In genomic region chr5:112974901-112975300, GRCh38 we compare ENCODE assay signal across 19 cellular contexts. TPM values are rescaled to one million over a fixed set of nuclear protein-coding genes. Genes with fewer than 3 reads are reported as not detected.
A peak's percentile ranks its signal among the peaks of the same experiment; 100 is the strongest.
DNase-seq lines count a peak whose midpoint lies in the region; ATAC-seq and TF ChIP-seq lines count a peak whose summit lies in the region.
"Had no signal": no experiment of that assay in that cellular context is flagged by ENCODE, and none has a peak within 500 bp of the region (broad histone marks: within the 10 kb centered on the region; RNA-seq: fewer than 3 reads in every experiment).

No MANE protein-coding gene starts in this region.

- CTCF ChIA-PET in CD8-positive, alpha-beta memory T cell (lab: Charles Lee), result interaction anchor here (0.7 to 1.8 kb wide), 3 partner anchors 21 to 53 kb away, joined by 3 to 14 read pairs (median 3); partner anchors contain the start of gene REEP5

- H3K4me1 ChIP-seq in CD8-positive, alpha-beta memory T cell (ENCODE audit: insufficient read depth, low read length), result peaks cover 31% of the 10 kb centered on the region

- H3K9me3 Mint-ChIP-seq in CD8-positive, alpha-beta memory T cell, result no peaks in the 10 kb centered on the region
- no peaks in the 10 kb centered on the region for H3K9me3 Mint-ChIP-seq in activated T-helper 1 cell treated with anti-CD3 and anti-CD28 coated beads, Interleukin-12 subunit alpha, Interleukin-12 subunit beta, Interleukin-2, Interleukin-4 antibody, amounts not matched to agents 30 ng/mL and 10 ng/mL and 1 ng/mL, durations not matched to agents 14 hours and 24 hours and 36 hours
- H3K9me3 Mint-ChIP-seq in glutamatergic neuron (ENCODE audit: unreplicated experiment), result peaks cover 30% of the 10 kb centered on the region

- H3K4me3 ChIP-seq in AG10803 (ENCODE audit: low read length) (no peak overlapping the region), lower leg skin (ENCODE audit: low read depth, poor library complexity, severe bottlenecking) (no peak overlapping the region)
- no peak overlapping the region for H3K4me3 ChIP-seq in CD8-positive, alpha-beta memory T cell (ENCODE audit: low read length)
- H3K4me3 ChIP-seq: adrenal gland, cardiac muscle cell, testis had no signal

- peak overlapping the region; percentile 84 for H3K27ac ChIP-seq in CD8-positive, alpha-beta memory T cell (ENCODE audit: low read depth, low read length)
- H3K27ac ChIP-seq: adrenal gland had no signal

- peaks cover 0 to 2% of the 10 kb centered on the region in 2 donors for H3K27me3 Mint-ChIP-seq in CD8-positive, alpha-beta memory T cell
- no peaks in the 10 kb centered on the region for H3K27me3 Mint-ChIP-seq in activated T-helper 1 cell treated with anti-CD3 and anti-CD28 coated beads, Interleukin-12 subunit alpha, Interleukin-12 subunit beta, Interleukin-2, Interleukin-4 antibody, amounts not matched to agents 30 ng/mL and 10 ng/mL and 1 ng/mL, durations not matched to agents 14 hours and 24 hours and 36 hours (ENCODE audit: insufficient read depth)
- peaks cover 20% of the 10 kb centered on the region for H3K27me3 Mint-ChIP-seq in glutamatergic neuron (ENCODE audit: unreplicated experiment)

- TF ChIP-seq CTCF in AG10803 (conservative IDR thresholded peaks at IDR 0.05; ENCODE audit: low read length) (no peak), glutamatergic neuron (IDR thresholded peaks at IDR 0.05; ENCODE audit: partially characterized antibody, unreplicated experiment) (no peak), lower leg skin (IDR thresholded peaks at IDR 0.05) (no peak)

- no peak for TF ChIP-seq POLR2A in lower leg skin (IDR thresholded peaks at IDR 0.05)

- no peak for ATAC-seq in left lobe of liver
- ATAC-seq: left colon had no signal

- intact Hi-C loops in activated T-helper 1 cell treated with anti-CD3 and anti-CD28 coated beads, Interleukin-12 subunit alpha, Interleukin-12 subunit beta, Interleukin-2, Interleukin-4 antibody, amounts not matched to agents 30 ng/mL and 10 ng/mL and 1 ng/mL, durations not matched to agents 14 hours and 24 hours and 36 hours (cut with micrococcal nuclease), result loop anchor here (5.0 kb wide), 2 partner anchors 317 to 813 kb away; no protein-coding TSS in a partner anchor
- intact Hi-C loops in lower leg skin (cut with DNase I; ENCODE audit: low total_unique reads), result no loop called here

- H3K27ac Mint-ChIP-seq in CD8-positive, alpha-beta memory T cell, result peak overlapping the region in 2 of 8 donors; percentile 95 to 97
- peak overlapping the region; percentile 93 for H3K27ac Mint-ChIP-seq in activated T-helper 1 cell treated with anti-CD3 and anti-CD28 coated beads, Interleukin-12 subunit alpha, Interleukin-12 subunit beta, Interleukin-2, Interleukin-4 antibody, amounts not matched to agents 30 ng/mL and 10 ng/mL and 1 ng/mL, durations not matched to agents 14 hours and 24 hours and 36 hours
- peak overlapping the region; percentile 97 for H3K27ac Mint-ChIP-seq in glutamatergic neuron (ENCODE audit: unreplicated experiment)

- no peaks in the 10 kb centered on the region for H3K27me3 ChIP-seq in CD8-positive, alpha-beta memory T cell (ENCODE audit: insufficient read depth, low read length, poor library complexity, severe bottlenecking)
- H3K27me3 ChIP-seq: adrenal gland, cardiac muscle cell, dorsolateral prefrontal cortex, testis had no signal

- H3K4me3 Mint-ChIP-seq in CD8-positive, alpha-beta memory T cell, result peak overlapping the region in 3 of 7 donors; percentile 93 to 99 (median 97)
- no peak overlapping the region for H3K4me3 Mint-ChIP-seq in activated T-helper 1 cell treated with anti-CD3 and anti-CD28 coated beads, Interleukin-12 subunit alpha, Interleukin-12 subunit beta, Interleukin-2, Interleukin-4 antibody, amounts not matched to agents 30 ng/mL and 10 ng/mL and 1 ng/mL, durations not matched to agents 14 hours and 24 hours and 36 hours
- peak overlapping the region; percentile 99 for H3K4me3 Mint-ChIP-seq in glutamatergic neuron (ENCODE audit: unreplicated experiment)

- H3K36me3 ChIP-seq in CD8-positive, alpha-beta memory T cell (ENCODE audit: insufficient read depth, low read length), result no peaks in the 10 kb centered on the region
- H3K36me3 ChIP-seq: adrenal gland, cardiac muscle cell had no signal

- H3K4me1 Mint-ChIP-seq in CD8-positive, alpha-beta memory T cell, result peaks cover 28 to 39% (median 37%) of the 10 kb centered on the region in 3 donors
- H3K4me1 Mint-ChIP-seq in activated T-helper 1 cell treated with anti-CD3 and anti-CD28 coated beads, Interleukin-12 subunit alpha, Interleukin-12 subunit beta, Interleukin-2, Interleukin-4 antibody, amounts not matched to agents 30 ng/mL and 10 ng/mL and 1 ng/mL, durations not matched to agents 14 hours and 24 hours and 36 hours (ENCODE audit: low read depth), result peaks cover 26% of the 10 kb centered on the region
- H3K4me1 Mint-ChIP-seq in glutamatergic neuron (ENCODE audit: low read depth, unreplicated experiment), result peaks cover 17% of the 10 kb centered on the region

- DNase-seq in AG10803 (ENCODE audit: low read depth) (peak; percentile 33), glutamatergic neuron (no peak), lower leg skin (ENCODE audit: low spot score in 2 of 2) (no peak), mucosa of gallbladder (ENCODE audit: low spot score) (no peak), left lobe of liver (ENCODE audit: low spot score) (no peak)
- DNase-seq in CD8-positive, alpha-beta memory T cell, result no peak
- no peak for DNase-seq in activated T-helper 1 cell treated with anti-CD3 and anti-CD28 coated beads, Interleukin-12 subunit alpha, Interleukin-12 subunit beta, Interleukin-2, Interleukin-4 antibody, amounts not matched to agents 30 ng/mL and 10 ng/mL and 1 ng/mL, durations not matched to agents 14 hours and 24 hours and 36 hours (ENCODE audit: low spot score)
- DNase-seq: adrenal gland, Calu3, dorsolateral prefrontal cortex, erythroblast, KBM-7, left colon, midbrain, NCI-H187 treated with DMSO at 0.1 percent for 48 hours, retina, RPMI8226, testis had no signal

- no peaks in the 10 kb centered on the region for H3K9me3 ChIP-seq in CD8-positive, alpha-beta memory T cell (ENCODE audit: low read length)
- H3K9me3 ChIP-seq: adrenal gland, testis had no signal

- 52 to 73% methylated on average over 1 of the region's 1 CpG for WGBS in lower leg skin, 2 donors

- H3K36me3 Mint-ChIP-seq in CD8-positive, alpha-beta memory T cell, result peaks cover 0 to 17% (median 0%) of the 10 kb centered on the region in 3 donors
- H3K36me3 Mint-ChIP-seq in activated T-helper 1 cell treated with anti-CD3 and anti-CD28 coated beads, Interleukin-12 subunit alpha, Interleukin-12 subunit beta, Interleukin-2, Interleukin-4 antibody, amounts not matched to agents 30 ng/mL and 10 ng/mL and 1 ng/mL, durations not matched to agents 14 hours and 24 hours and 36 hours (ENCODE audit: low read depth), result peaks cover 2% of the 10 kb centered on the region
- peaks cover 3% of the 10 kb centered on the region for H3K36me3 Mint-ChIP-seq in glutamatergic neuron (ENCODE audit: unreplicated experiment)

- POLR2A ChIA-PET in CD8-positive, alpha-beta memory T cell (lab: Charles Lee), result interaction anchor here (2.3 kb wide), 1 partner anchor 52 kb away, joined by 21 read pairs; the partner anchor contains the start of gene REEP5

RNA-seq across cellular contexts. Expression of gene DCP2, which starts 1.7 kb away (rescaled TPM):
- total RNA-seq in CD8-positive, alpha-beta memory T cell, result 10 to 100 TPM; 54.5 to 61.5 TPM
- polyA plus RNA-seq in CD8-positive, alpha-beta memory T cell, result 59.5 TPM
- 78.9 and 82.5 TPM in 2 replicates for total RNA-seq in activated T-helper 1 cell treated with anti-CD3 and anti-CD28 coated beads, Interleukin-12 subunit alpha, Interleukin-12 subunit beta, Interleukin-2, Interleukin-4 antibody, amounts not matched to agents 30 ng/mL and 10 ng/mL and 1 ng/mL, durations not matched to agents 14 hours and 24 hours and 36 hours
- total RNA-seq in glutamatergic neuron (ENCODE audit: unreplicated experiment), result 117 TPM
- total RNA-seq in lower leg skin, result 10 to 100 TPM; 20.7 to 27.3 (median 22.1) TPM
- 42.5 TPM for total RNA-seq in mucosa of gallbladder
- 16.7 TPM for total RNA-seq in left lobe of liver

RNA-seq across cellular contexts. Expression of gene REEP5, which starts 52.9 kb away (rescaled TPM):
- total RNA-seq in CD8-positive, alpha-beta memory T cell, result 10 to 100 TPM; 63.5 to 74.0 TPM
- 121 TPM for polyA plus RNA-seq in CD8-positive, alpha-beta memory T cell
- 77.5 and 77.9 TPM in 2 replicates for total RNA-seq in activated T-helper 1 cell treated with anti-CD3 and anti-CD28 coated beads, Interleukin-12 subunit alpha, Interleukin-12 subunit beta, Interleukin-2, Interleukin-4 antibody, amounts not matched to agents 30 ng/mL and 10 ng/mL and 1 ng/mL, durations not matched to agents 14 hours and 24 hours and 36 hours
- total RNA-seq in glutamatergic neuron (ENCODE audit: unreplicated experiment) (108 TPM), lower leg skin (10 to 100 TPM; 50.7 to 85.5 (median 74.4) TPM), mucosa of gallbladder (104 TPM), left lobe of liver (73.3 TPM)
